ENCODE assay signal across 11 cellular contexts in the genomic region with DNA sequence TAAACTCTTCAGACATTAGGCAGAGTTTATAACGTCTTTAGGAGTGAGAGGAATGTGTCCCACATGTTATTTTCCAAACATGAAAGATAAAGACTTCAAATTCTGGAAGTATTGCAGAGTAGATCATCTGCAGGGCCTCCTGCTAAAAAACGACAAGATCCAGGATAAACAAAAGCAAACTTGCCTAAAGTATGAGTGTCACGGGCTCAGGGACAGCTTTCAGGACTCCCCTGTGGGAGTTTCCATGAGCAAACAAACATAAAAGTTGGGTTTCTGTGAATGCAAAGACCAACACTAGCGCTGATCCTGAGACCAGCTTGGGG.
DNase-seq lines count a peak whose midpoint lies in the region; ATAC-seq, FAIRE-seq and TF ChIP-seq lines count a peak whose summit lies in the region.
"Had no signal": no experiment of that assay in that cellular context is flagged by ENCODE, and none has a peak within 500 bp of the region (broad histone marks: within the 10 kb centered on the region; RNA-seq: fewer than 3 reads in every experiment).

No MANE protein-coding gene starts in this region.

- no peak for TF ChIP-seq POLR2A in endothelial cell of umbilical vein (IDR thresholded peaks at IDR 0.05; ENCODE audit: low read depth, low read length)

- no peak for TF ChIP-seq CTCF in endothelial cell of umbilical vein (IDR thresholded peaks at IDR 0.05; ENCODE audit: extremely low read depth in 1 of 2, insufficient read depth in 1 of 2, low read depth in 1 of 2, low read length in 2 of 2)

- no peak overlapping the region for H3K4me2 ChIP-seq in endothelial cell of umbilical vein (ENCODE audit: insufficient read depth, low read length)
- H3K4me2 ChIP-seq: BLaER1 treated with 17β-estradiol and CSF1 and Interleukin-3, amounts not matched to agents 10 nM and 100 nM had no signal

- no peak for FAIRE-seq in endothelial cell of umbilical vein (lab: Jason Lieb, UNC)

- H3K27ac ChIP-seq in endothelial cell of umbilical vein (ENCODE audit: insufficient read depth, low read depth, low read length) = peak overlapping the region; percentile 2
- H3K27ac ChIP-seq: BLaER1 treated with 17β-estradiol and CSF1 and Interleukin-3, amounts not matched to agents 10 nM and 100 nM had no signal

- H3K4me1 ChIP-seq in endothelial cell of umbilical vein (ENCODE audit: control insufficient read depth, extremely low read depth, insufficient read depth, low read length) = peaks cover 9% of the 10 kb centered on the region
- H3K4me1 ChIP-seq: BLaER1 treated with 17β-estradiol and CSF1 and Interleukin-3, amounts not matched to agents 10 nM and 100 nM had no signal

- H3K9ac ChIP-seq in endothelial cell of umbilical vein (replicated peaks; ENCODE audit: extremely low read depth, insufficient read depth, low read length) = no peak overlapping the region
- H3K9ac ChIP-seq: BLaER1 treated with 17β-estradiol and CSF1 and Interleukin-3, amounts not matched to agents 10 nM and 100 nM had no signal

- DNase-seq in left ventricle myocardium superior (no peak), left cardiac atrium (no peak), endothelial cell of umbilical vein (ENCODE audit: low read depth, low spot score) (no peak), left kidney (ENCODE audit: low read depth, low spot score) (peak; percentile 59), NCI-H1105 treated with DMSO at 0.1 percent for 48 hours (lab: John Stamatoyannopoulos, UW) (no peak), DMS53 (lab: John Stamatoyannopoulos, UW) (no peak)
- DNase-seq: 8988T; CD4-positive, CD25-positive, alpha-beta regulatory T cell; HCEC 1CT had no signal

- H3K36me3 ChIP-seq in endothelial cell of umbilical vein (ENCODE audit: control insufficient read depth in 2 of 2, extremely low read depth in 1 of 2, insufficient read depth in 2 of 2, low read length in 2 of 2) = peaks cover 5 to 14% of the 10 kb centered on the region in 2 experiments
- H3K36me3 ChIP-seq: BLaER1 treated with 17β-estradiol and CSF1 and Interleukin-3, amounts not matched to agents 10 nM and 100 nM had no signal

- H3K27me3 ChIP-seq in endothelial cell of umbilical vein (ENCODE audit: control insufficient read depth in 2 of 2, insufficient read depth in 2 of 2, low read length in 2 of 2) = no peaks in the 10 kb centered on the region
- H3K27me3 ChIP-seq: BLaER1 treated with 17β-estradiol and CSF1 and Interleukin-3, amounts not matched to agents 10 nM and 100 nM had no signal

- no peaks in the 10 kb centered on the region for H3K9me1 ChIP-seq in endothelial cell of umbilical vein (replicated peaks; ENCODE audit: control insufficient read depth, extremely low read depth, insufficient read depth, low read length)

- BruUV-seq in endothelial cell of umbilical vein (replicated peaks; lab: Mats Ljungman, UMichigan) = no TSS peak

- POLR2A ChIA-PET in endothelial cell of umbilical vein (lab: Charles Lee) = no interaction called here

- intact Hi-C loops in left ventricle myocardium superior (cut with micrococcal nuclease) (no loop called here), left cardiac atrium (cut with DNase I) (no loop called here), endothelial cell of umbilical vein (cut with micrococcal nuclease) (no loop called here)

- H2AFZ ChIP-seq in endothelial cell of umbilical vein (ENCODE audit: low read depth, low read length) = no peak overlapping the region

- dilution Hi-C loops in endothelial cell of umbilical vein (cut with MboI; ENCODE audit: extremely low pct_ligation_motif_present, low sequenced_read_pairs) = no loop called here

- no peak overlapping the region for H3K4me3 ChIP-seq in endothelial cell of umbilical vein (replicated peaks in 1 of 3; ENCODE audit: insufficient read depth in 1 of 3, low read depth in 1 of 3, low read length in 3 of 3)
- H3K4me3 ChIP-seq: BLaER1 treated with 17β-estradiol and CSF1 and Interleukin-3, amounts not matched to agents 10 nM and 100 nM had no signal

- ATAC-seq in left ventricle myocardium superior (peak; percentile 43), left cardiac atrium (no peak), HG03565 (IDR thresholded peaks at IDR 0.05; ENCODE audit: unreplicated experiment) (no peak)

- CTCF ChIA-PET in endothelial cell of umbilical vein (lab: Charles Lee) = no interaction called here

- H3K9me3 ChIP-seq in endothelial cell of umbilical vein (replicated peaks; ENCODE audit: control insufficient read depth, insufficient read depth, low read length) = no peaks in the 10 kb centered on the region

- peaks cover 11% of the 10 kb centered on the region for H4K20me1 ChIP-seq in endothelial cell of umbilical vein (replicated peaks; ENCODE audit: control insufficient read depth, extremely low read depth, insufficient read depth, low read length)
- H4K20me1 ChIP-seq: BLaER1 treated with 17β-estradiol and CSF1 and Interleukin-3, amounts not matched to agents 10 nM and 100 nM had no signal

- peaks cover 98% of the 10 kb centered on the region for H3K79me2 ChIP-seq in endothelial cell of umbilical vein (ENCODE audit: control insufficient read depth, insufficient read depth, low read length)

TF ChIP-seq in endothelial cell of umbilical vein, 7 proteins besides CTCF, POLR2A, EP300 and RAD21:
- no peak for TF ChIP-seq FOS (IDR thresholded peaks at IDR 0.05; ENCODE audit: borderline replicate concordance, insufficient read depth, low read length)
- TF ChIP-seq EZH2 (IDR thresholded peaks at IDR 0.05; ENCODE audit: borderline replicate concordance, low read depth, low read length, severe bottlenecking) = no peak
- TF ChIP-seq POLR2AphosphoS5 (IDR thresholded peaks at IDR 0.05; ENCODE audit: insufficient read depth, low read depth, low read length) = no peak
- TF ChIP-seq JUN (IDR thresholded peaks at IDR 0.05; ENCODE audit: borderline replicate concordance, insufficient read depth, insufficient read length, low read depth) = no peak
- TF ChIP-seq, protein P1, sequence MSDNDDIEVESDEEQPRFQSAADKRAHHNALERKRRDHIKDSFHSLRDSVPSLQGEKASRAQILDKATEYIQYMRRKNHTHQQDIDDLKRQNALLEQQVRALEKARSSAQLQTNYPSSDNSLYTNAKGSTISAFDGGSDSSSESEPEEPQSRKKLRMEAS (IDR thresholded peaks at IDR 0.05; ENCODE audit: insufficient read depth, insufficient read length) = no peak
- no peak for TF ChIP-seq GATA2 (IDR thresholded peaks at IDR 0.05; ENCODE audit: insufficient read depth, insufficient read length, low read depth, low read length)
- no peak for TF ChIP-seq MYC (IDR thresholded peaks at IDR 0.05; ENCODE audit: low read depth, low read length)
